Comparison of ENCODE assay signal across 8 cellular contexts in genomic region chr2:73983322-73984202, GRCh38. TPM values are rescaled to one million over a fixed set of nuclear protein-coding genes. Genes with fewer than 3 reads are reported as not detected.
A peak's percentile ranks its signal among the peaks of the same experiment; 100 is the strongest.
DNase-seq lines count a peak whose midpoint lies in the region; ATAC-seq lines count a peak whose summit lies in the region.

No MANE protein-coding gene starts in this region.

- H3K4me3 ChIP-seq in mesodermal cell (ENCODE audit: extremely low read depth, insufficient read depth, low read length, poor library complexity, severe bottlenecking) (peak overlapping the region; percentile 53), urinary bladder (ENCODE audit: low read depth, low read length) (peak overlapping the region; percentile 80)

- WGBS in mesodermal cell (ENCODE audit: insufficient coverage in 2 of 2), 2 experiments = 18 to 19% methylated on average over 32 to 34 of the region's 35 CpGs
- WGBS in urinary bladder = 38% methylated on average over 35 of the region's 35 CpGs

- H3K36me3 ChIP-seq in mesodermal cell (ENCODE audit: control insufficient read depth, insufficient read depth, low read length) (peaks cover 19% of the 10 kb centered on the region), urinary bladder (ENCODE audit: insufficient read depth) (no peaks in the 10 kb centered on the region)

- ATAC-seq in GM19023 (IDR thresholded peaks at IDR 0.05; ENCODE audit: unreplicated experiment) = no peak

- peak in 4 of 6 experiments; percentile 15 to 58 (median 26) for DNase-seq in stimulated activated naive CD4-positive, alpha-beta T cell (lab: John Stamatoyannopoulos, UW)
- no peak for DNase-seq in stimulated activated naive CD4-positive, alpha-beta T cell treated with Interleukin-2 at 50 U/mL for 16 hours (lab: John Stamatoyannopoulos, UW)
- DNase-seq in NCI-H748 treated with DMSO at 0.1 percent for 48 hours (lab: John Stamatoyannopoulos, UW) (peak; percentile 67), cerebellar cortex (ENCODE audit: low spot score) (peak; percentile 48), cortex of kidney (lab: John Stamatoyannopoulos, UW) (no peak)

- H3K9me3 ChIP-seq in mesodermal cell (ENCODE audit: control insufficient read depth, low read length) = no peaks in the 10 kb centered on the region

- H3K27ac ChIP-seq in mesodermal cell (ENCODE audit: low read depth, low read length, severe bottlenecking) = no peak overlapping the region
- H3K27ac ChIP-seq in urinary bladder (ENCODE audit: low read depth) = peak overlapping the region; percentile 92

- peaks cover 48% of the 10 kb centered on the region for H3K4me1 ChIP-seq in mesodermal cell (ENCODE audit: control insufficient read depth, insufficient read depth, low read length, poor library complexity, severe bottlenecking)
- no peaks in the 10 kb centered on the region for H3K4me1 ChIP-seq in urinary bladder (ENCODE audit: insufficient read depth)

RNA-seq across cellular contexts. Expression of gene TET3, which starts 1.1 kb away (rescaled TPM):
- 7.4 TPM for polyA plus RNA-seq in mesodermal cell (2013, experiment 1 of 2)
- polyA plus RNA-seq in mesodermal cell (2013, experiment 2 of 2) = 6.6 TPM
- total RNA-seq in urinary bladder = 9.1 TPM
- 2.5 TPM for polyA plus RNA-seq in urinary bladder

RNA-seq across cellular contexts. Expression of gene DGUOK, which starts 56.9 kb away (rescaled TPM):
- 138 TPM for polyA plus RNA-seq in mesodermal cell (2013, experiment 1 of 2)
- 116 TPM for polyA plus RNA-seq in mesodermal cell (2013, experiment 2 of 2)
- 34.2 TPM for total RNA-seq in urinary bladder
- 82.5 TPM for polyA plus RNA-seq in urinary bladder

Comparison
In these comparisons a context has a peak if more than half of its experiments do, and no peak if none do; other contexts are left out.
1. DNase-seq: peak in stimulated activated naive CD4-positive, alpha-beta T cell (4 of 6), NCI-H748 treated with DMSO at 0.1 percent for 48 hours (single experiment) and cerebellar cortex (single experiment); none in stimulated activated naive CD4-positive, alpha-beta T cell treated with Interleukin-2 at 50 U/mL for 16 hours (single experiment) and cortex of kidney (single experiment).